ENCODE assay signal across 17 cellular contexts in genomic region chr2:179428659-179429058, GRCh38.
DNase-seq lines count a peak whose midpoint lies in the region; ATAC-seq and TF ChIP-seq lines count a peak whose summit lies in the region.
"Had no signal": no experiment of that assay in that cellular context is flagged by ENCODE, and none has a peak within 500 bp of the region (broad histone marks: within the 10 kb centered on the region; RNA-seq: fewer than 3 reads in every experiment).

No MANE protein-coding gene starts in this region.

- no peak overlapping the region for H3K4me3 ChIP-seq in neuronal stem cell (ENCODE audit: low read length in 2 of 2)
- H3K4me3 ChIP-seq: BLaER1 had no signal

- H3K27me3 ChIP-seq in foreskin keratinocyte (no peaks in the 10 kb centered on the region), neuronal stem cell (ENCODE audit: control insufficient read depth in 3 of 3, insufficient read depth in 3 of 3, low read depth in 1 of 3, low read length in 3 of 3) (peaks cover 0 to 5% (median 0%) of the 10 kb centered on the region in 3 experiments)
- H3K27me3 ChIP-seq: ascending aorta, BLaER1 had no signal

- H2AK5ac ChIP-seq in neuronal stem cell (ENCODE audit: low read depth, low read length), result no peak overlapping the region

- H2BK15ac ChIP-seq in neuronal stem cell (ENCODE audit: low read length), result no peak overlapping the region

- H3K9ac ChIP-seq in neuronal stem cell (ENCODE audit: low read depth, low read length, poor library complexity), result no peak overlapping the region
- H3K9ac ChIP-seq: BLaER1 had no signal

- no peak overlapping the region for H2BK120ac ChIP-seq in neuronal stem cell (ENCODE audit: low read depth, low read length)

- no peak overlapping the region for H3K27ac ChIP-seq in foreskin keratinocyte
- H3K27ac ChIP-seq in neuronal stem cell (replicated peaks; ENCODE audit: low read length), result no peak overlapping the region
- H3K27ac ChIP-seq: ascending aorta, BLaER1, epithelial cell of prostate had no signal

- no peak overlapping the region for H3K18ac ChIP-seq in neuronal stem cell (ENCODE audit: low read length)

- H2BK12ac ChIP-seq in neuronal stem cell (ENCODE audit: low read length), result no peak overlapping the region

- H3K14ac ChIP-seq in neuronal stem cell (ENCODE audit: low read length), result no peak overlapping the region

- H3K23ac ChIP-seq in neuronal stem cell (ENCODE audit: low read depth, low read length, poor library complexity), result no peak overlapping the region

- no peaks in the 10 kb centered on the region for H3K9me3 ChIP-seq in neuronal stem cell (replicated peaks in 1 of 2; ENCODE audit: control insufficient read depth in 2 of 2, insufficient read depth in 1 of 2, low read depth in 1 of 2, low read length in 2 of 2)
- H3K9me3 ChIP-seq: ascending aorta, BLaER1 had no signal

- no peaks in the 10 kb centered on the region for H3K79me1 ChIP-seq in neuronal stem cell (ENCODE audit: low read depth, low read length)

- TF ChIP-seq CTCF in foreskin keratinocyte (conservative IDR thresholded peaks at IDR 0.05), result no peak

- in situ Hi-C loops in KBM-7 (cut with MboI; ENCODE audit: low pct_unique_long_range_greater_than_20kb, low sequenced_read_pairs), result no loop called here

- no peak overlapping the region for H4K91ac ChIP-seq in neuronal stem cell (ENCODE audit: low read depth, low read length, poor library complexity)

- WGBS in neuronal stem cell (ENCODE audit: extremely low coverage in 2 of 2, insufficient read length in 2 of 2, insufficient replicate concordance in 1 of 2), 2 donors, result no CpG with 5 or more reads among the region's 7 CpGs

- H2BK5ac ChIP-seq in neuronal stem cell (ENCODE audit: low read length), result no peak overlapping the region

- peak overlapping the region; percentile 62 for H2AFZ ChIP-seq in neuronal stem cell (ENCODE audit: low read length)

- H3K4me2 ChIP-seq in neuronal stem cell (ENCODE audit: insufficient read depth, low read length, poor library complexity, severe bottlenecking), result no peak overlapping the region
- H3K4me2 ChIP-seq: BLaER1 had no signal

- no peaks in the 10 kb centered on the region for H3K36me3 ChIP-seq in neuronal stem cell (replicated peaks in 1 of 2; ENCODE audit: control insufficient read depth in 2 of 2, insufficient read depth in 2 of 2, low read length in 2 of 2)
- H3K36me3 ChIP-seq: ascending aorta, BLaER1 had no signal

- H4K8ac ChIP-seq in neuronal stem cell (ENCODE audit: low read depth, low read length), result no peak overlapping the region

- H3K4me1 ChIP-seq in foreskin keratinocyte (no peaks in the 10 kb centered on the region), neuronal stem cell (ENCODE audit: control insufficient read depth in 2 of 2, insufficient read depth in 1 of 2, low read depth in 1 of 2, low read length in 2 of 2) (no peaks in the 10 kb centered on the region)
- H3K4me1 ChIP-seq: ascending aorta, BLaER1 had no signal

- no peak overlapping the region for H3K4ac ChIP-seq in neuronal stem cell (ENCODE audit: low read length)

- ATAC-seq in foreskin keratinocyte, result peak; percentile 38
- no peak for ATAC-seq in HG03095 (IDR thresholded peaks at IDR 0.05; ENCODE audit: unreplicated experiment)
- no peak for ATAC-seq in HG03565 (IDR thresholded peaks at IDR 0.05; ENCODE audit: unreplicated experiment)
- ATAC-seq: stimulated activated effector memory CD8-positive, alpha-beta T cell treated with anti-CD3 and anti-CD28 coated beads, Interleukin-12 subunit alpha, Interleukin-12 subunit beta, amount 100 ng/mL, for 72 hours had no signal

- DNase-seq in ELF-1 (ENCODE audit: low read depth, low spot score) (peak; percentile 42), NCI-H748 (lab: John Stamatoyannopoulos, UW; ENCODE audit: unreplicated experiment) (peak; percentile 52), foreskin keratinocyte (no peak), neuronal stem cell (ENCODE audit: low spot score) (no peak), NCI-H774 (lab: John Stamatoyannopoulos, UW) (no peak), KBM-7 (no peak)
- DNase-seq: activated CD4-positive, alpha-beta memory T cell treated with anti-CD3 and anti-CD28 coated beads, Interleukin-2, amount 10 ng/mL, durations not matched to agents 7 days and 5 days; DMS79 treated with DMSO at 0.1 percent for 48 hours; NCI-H1436; RPMI8226; T1000 had no signal

Comparison
In these comparisons a context has a peak if more than half of its experiments do, and no peak if none do; other contexts are left out.
1. DNase-seq: peak in ELF-1 (single experiment) and NCI-H748 (single experiment); none in foreskin keratinocyte (0 of 2), neuronal stem cell (single experiment), NCI-H774 (single experiment) and KBM-7 (single experiment).